14 cellular contexts compared by ENCODE assay signal in the genomic region with DNA sequence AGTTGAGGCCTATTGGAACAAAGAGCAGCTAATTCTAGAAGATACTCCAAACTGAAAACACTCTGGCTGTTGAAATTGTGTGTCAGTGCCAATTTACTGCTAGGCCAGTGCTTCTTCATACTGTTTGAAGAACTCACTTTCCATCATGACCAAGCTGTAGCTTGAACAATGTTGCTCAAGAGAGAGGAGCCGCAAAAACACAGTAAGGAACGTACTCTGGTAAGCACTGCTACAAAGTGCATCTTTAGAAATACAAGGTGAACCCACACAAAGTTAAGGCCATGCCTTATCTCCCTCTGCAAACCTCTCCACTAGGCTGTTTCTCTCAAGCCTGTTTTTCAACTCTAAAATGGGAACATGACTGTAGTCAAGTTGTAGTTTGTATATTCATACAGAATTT.
DNase-seq lines count a peak whose midpoint lies in the region; ATAC-seq and TF ChIP-seq lines count a peak whose summit lies in the region.
"Had no signal": no experiment of that assay in that cellular context is flagged by ENCODE, and none has a peak within 500 bp of the region (broad histone marks: within the 10 kb centered on the region; RNA-seq: fewer than 3 reads in every experiment).

No MANE protein-coding gene starts in this region.

- 100% methylated on average over 2 of the region's 2 CpGs for WGBS in mammary epithelial cell (ENCODE audit: low coverage, missing lambda C conversion rate)
- WGBS in psoas muscle, 3 donors = 62 to 88% (median 71%) methylated on average over 2 of the region's 2 CpGs

- TF ChIP-seq CTCF in left ventricle myocardium inferior (IDR thresholded peaks at IDR 0.05; ENCODE audit: borderline replicate concordance) (no peak), mammary epithelial cell (conservative IDR thresholded peaks at IDR 0.05 in 1 of 2, IDR thresholded peaks at IDR 0.05 in 1 of 2; ENCODE audit: extremely low read depth in 1 of 2, insufficient read depth in 1 of 2, low read depth in 1 of 2, low read length in 2 of 2) (no peak), psoas muscle (IDR thresholded peaks at IDR 0.05) (no peak)

- ATAC-seq in Right ventricle myocardium superior (ENCODE audit: poor library complexity) (no peak), psoas muscle (peak in 2 of 4 donors; percentile 15 to 20), HG02840 (IDR thresholded peaks at IDR 0.05; ENCODE audit: low FRiP score, unreplicated experiment) (no peak)
- ATAC-seq in natural killer cell treated with Interleukin-12 subunit alpha and Interleukin-12 subunit beta and Interleukin-15 and Interleukin-18, amount 100 ng/mL, for 72 hours = no peak

- H3K4me1 ChIP-seq in left ventricle myocardium inferior = peaks cover 80% of the 10 kb centered on the region
- H3K4me1 ChIP-seq in mammary epithelial cell (ENCODE audit: insufficient read depth, low read length) = peaks cover 39% of the 10 kb centered on the region
- H3K4me1 ChIP-seq in psoas muscle = peaks cover 93% of the 10 kb centered on the region

- peak overlapping the region; percentile 8 for H3K4me2 ChIP-seq in mammary epithelial cell (ENCODE audit: insufficient read depth, low read depth, low read length)
- H3K4me2 ChIP-seq: smooth muscle cell had no signal

- H3K27me3 Mint-ChIP-seq in natural killer cell treated with Interleukin-12 subunit alpha and Interleukin-12 subunit beta and Interleukin-15 and Interleukin-18, amount 100 ng/mL, for 72 hours = no peaks in the 10 kb centered on the region
- H3K27me3 Mint-ChIP-seq: type B pancreatic cell had no signal

- in situ Hi-C loops in mammary epithelial cell (cut with MboI; ENCODE audit: low sequenced_read_pairs in 2 of 2) = loop anchor here in 1 of 2 donors (5.0 kb wide), 1 partner anchor 150 kb away; the partner anchor contains the start of gene ARMC12

- H3K27ac ChIP-seq in left ventricle myocardium inferior (replicated peaks) (peak overlapping the region; percentile 72), mammary epithelial cell (ENCODE audit: insufficient read depth, low read depth, low read length) (peak overlapping the region; percentile 40), psoas muscle (peak overlapping the region; percentile 95)

- H3K27me3 ChIP-seq in left ventricle myocardium inferior (ENCODE audit: low read depth) (no peaks in the 10 kb centered on the region), mammary epithelial cell (ENCODE audit: insufficient read depth, low read length) (no peaks in the 10 kb centered on the region), psoas muscle (ENCODE audit: insufficient read depth in 3 of 3, low read length in 2 of 3) (no peaks in the 10 kb centered on the region)

- H3K4me3 Mint-ChIP-seq in natural killer cell treated with Interleukin-12 subunit alpha and Interleukin-12 subunit beta and Interleukin-15 and Interleukin-18, amount 100 ng/mL, for 72 hours = no peak overlapping the region
- H3K4me3 Mint-ChIP-seq: brain, type B pancreatic cell had no signal

- H3K9me3 Mint-ChIP-seq in natural killer cell treated with Interleukin-12 subunit alpha and Interleukin-12 subunit beta and Interleukin-15 and Interleukin-18, amount 100 ng/mL, for 72 hours = no peaks in the 10 kb centered on the region
- H3K9me3 Mint-ChIP-seq: brain, type B pancreatic cell had no signal

- H3K9me3 ChIP-seq in left ventricle myocardium inferior (replicated peaks) (no peaks in the 10 kb centered on the region), mammary epithelial cell (replicated peaks; ENCODE audit: insufficient read depth, low read length) (no peaks in the 10 kb centered on the region), psoas muscle (no peaks in the 10 kb centered on the region)

- CTCF ChIA-PET in mammary epithelial cell (lab: Charles Lee; ENCODE audit: low non-redundant PET) = no interaction called here

- dilution Hi-C loops in mammary epithelial cell (cut with HindIII; ENCODE audit: low sequenced_read_pairs) = no loop called here

- no peak overlapping the region for H2AFZ ChIP-seq in mammary epithelial cell (ENCODE audit: low read depth, low read length)

- H3K4me1 Mint-ChIP-seq in natural killer cell treated with Interleukin-12 subunit alpha and Interleukin-12 subunit beta and Interleukin-15 and Interleukin-18, amount 100 ng/mL, for 72 hours (ENCODE audit: low read depth in 2 of 2) = no peaks in the 10 kb centered on the region

- BruUV-seq in mammary epithelial cell (replicated peaks; lab: Mats Ljungman, UMichigan) = no TSS peak

- peaks cover 64% of the 10 kb centered on the region for H3K36me3 ChIP-seq in left ventricle myocardium inferior
- H3K36me3 ChIP-seq in mammary epithelial cell (ENCODE audit: insufficient read depth, low read length) = peaks cover 27% of the 10 kb centered on the region
- H3K36me3 ChIP-seq in psoas muscle (ENCODE audit: insufficient read depth in 1 of 2, low read depth in 1 of 2) = peaks cover 15 to 58% of the 10 kb centered on the region in 2 donors

- peak overlapping the region; percentile 1 for H3K9ac ChIP-seq in mammary epithelial cell (ENCODE audit: insufficient read depth, low read length)

- no peak overlapping the region for H3K27ac Mint-ChIP-seq in natural killer cell treated with Interleukin-12 subunit alpha and Interleukin-12 subunit beta and Interleukin-15 and Interleukin-18, amount 100 ng/mL, for 72 hours
- H3K27ac Mint-ChIP-seq: brain, type B pancreatic cell had no signal

- H3K36me3 Mint-ChIP-seq in natural killer cell treated with Interleukin-12 subunit alpha and Interleukin-12 subunit beta and Interleukin-15 and Interleukin-18, amount 100 ng/mL, for 72 hours = no peaks in the 10 kb centered on the region
- H3K36me3 Mint-ChIP-seq: brain, type B pancreatic cell had no signal

- DNase-seq in left ventricle myocardium inferior (no peak), Right ventricle myocardium superior (no peak), mammary epithelial cell (no peak), psoas muscle (no peak), T-helper 2 cell (no peak), NCI-H526 (lab: John Stamatoyannopoulos, UW) (no peak)
- DNase-seq in natural killer cell treated with Interleukin-12 subunit alpha and Interleukin-12 subunit beta and Interleukin-15 and Interleukin-18, amount 100 ng/mL, for 72 hours (ENCODE audit: low spot score) = no peak
- DNase-seq: hippocampal formation; NCI-H1048; NK-92 treated with Interleukin-12 subunit alpha and Interleukin-12 subunit beta, amount 100 ng/mL, for 24 hours had no signal

- no peaks in the 10 kb centered on the region for H4K20me1 ChIP-seq in mammary epithelial cell (ENCODE audit: insufficient read depth, low read length)

- no peak overlapping the region for H3K4me3 ChIP-seq in left ventricle myocardium inferior
- H3K4me3 ChIP-seq in mammary epithelial cell (replicated peaks in 1 of 3; ENCODE audit: insufficient read depth in 1 of 3, low read depth in 2 of 3, low read length in 3 of 3) = no peak overlapping the region
- H3K4me3 ChIP-seq in psoas muscle = no peak overlapping the region
- H3K4me3 ChIP-seq: smooth muscle cell had no signal

- intact Hi-C loops in left ventricle myocardium inferior (cut with micrococcal nuclease) (no loop called here), Right ventricle myocardium superior (cut with DNase I) (no loop called here), mammary epithelial cell (cut with micrococcal nuclease) (no loop called here), psoas muscle (cut with DNase I) (loop anchor here in 1 of 2 donors (10.0 kb wide), 1 partner anchor 98 kb away; the partner anchor contains the start of gene FKBP5)

- H3K79me2 ChIP-seq in mammary epithelial cell (ENCODE audit: insufficient read depth, low read length) = peaks cover 33% of the 10 kb centered on the region

Comparison
In these comparisons a context has a peak if more than half of its experiments do, and no peak if none do; other contexts are left out.
1. H3K27ac ChIP-seq: peak in every context shown above with its lines; median percentile 95 in psoas muscle; 72 in left ventricle myocardium inferior; 40 in mammary epithelial cell.